1 cellular context compared by ENCODE assay signal in genomic region chr19:42120276-42121010, GRCh38.
TF ChIP-seq lines count a peak whose summit lies in the region.

No MANE protein-coding gene starts in this region.

TF ChIP-seq in SK-N-SH, 30 proteins besides CTCF, POLR2A, EP300 and RAD21 (continued from another document):
- TF ChIP-seq, protein P1, sequence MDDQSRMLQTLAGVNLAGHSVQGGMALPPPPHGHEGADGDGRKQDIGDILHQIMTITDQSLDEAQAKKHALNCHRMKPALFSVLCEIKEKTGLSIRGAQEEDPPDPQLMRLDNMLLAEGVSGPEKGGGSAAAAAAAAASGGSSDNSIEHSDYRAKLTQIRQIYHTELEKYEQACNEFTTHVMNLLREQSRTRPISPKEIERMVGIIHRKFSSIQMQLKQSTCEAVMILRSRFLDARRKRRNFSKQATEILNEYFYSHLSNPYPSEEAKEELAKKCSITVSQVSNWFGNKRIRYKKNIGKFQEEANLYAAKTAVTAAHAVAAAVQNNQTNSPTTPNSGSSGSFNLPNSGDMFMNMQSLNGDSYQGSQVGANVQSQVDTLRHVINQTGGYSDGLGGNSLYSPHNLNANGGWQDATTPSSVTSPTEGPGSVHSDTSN (IDR thresholded peaks at IDR 0.05) = no peak
- no peak for TF ChIP-seq CHD2 (IDR thresholded peaks at IDR 0.05; ENCODE audit: low read length, partially characterized antibody)
- no peak for TF ChIP-seq GABPA (IDR thresholded peaks at IDR 0.05; ENCODE audit: low read depth)
- TF ChIP-seq, protein P2, sequence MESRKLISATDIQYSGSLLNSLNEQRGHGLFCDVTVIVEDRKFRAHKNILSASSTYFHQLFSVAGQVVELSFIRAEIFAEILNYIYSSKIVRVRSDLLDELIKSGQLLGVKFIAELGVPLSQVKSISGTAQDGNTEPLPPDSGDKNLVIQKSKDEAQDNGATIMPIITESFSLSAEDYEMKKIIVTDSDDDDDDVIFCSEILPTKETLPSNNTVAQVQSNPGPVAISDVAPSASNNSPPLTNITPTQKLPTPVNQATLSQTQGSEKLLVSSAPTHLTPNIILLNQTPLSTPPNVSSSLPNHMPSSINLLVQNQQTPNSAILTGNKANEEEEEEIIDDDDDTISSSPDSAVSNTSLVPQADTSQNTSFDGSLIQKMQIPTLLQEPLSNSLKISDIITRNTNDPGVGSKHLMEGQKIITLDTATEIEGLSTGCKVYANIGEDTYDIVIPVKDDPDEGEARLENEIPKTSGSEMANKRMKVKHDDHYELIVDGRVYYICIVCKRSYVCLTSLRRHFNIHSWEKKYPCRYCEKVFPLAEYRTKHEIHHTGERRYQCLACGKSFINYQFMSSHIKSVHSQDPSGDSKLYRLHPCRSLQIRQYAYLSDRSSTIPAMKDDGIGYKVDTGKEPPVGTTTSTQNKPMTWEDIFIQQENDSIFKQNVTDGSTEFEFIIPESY (IDR thresholded peaks at IDR 0.05; ENCODE audit: borderline replicate concordance, low read depth) = no peak
- no peak for TF ChIP-seq RFX5 (IDR thresholded peaks at IDR 0.05; ENCODE audit: low read length)
- no peak for TF ChIP-seq MXI1 (IDR thresholded peaks at IDR 0.05; ENCODE audit: low read depth, low read length)
- no peak for TF ChIP-seq TAF1 (IDR thresholded peaks at IDR 0.05; ENCODE audit: borderline replicate concordance, low read depth, low read length)
- no peak for TF ChIP-seq USF2 (IDR thresholded peaks at IDR 0.05; ENCODE audit: borderline replicate concordance, low read depth, low read length)
- TF ChIP-seq SIN3A (IDR thresholded peaks at IDR 0.05; ENCODE audit: borderline replicate concordance, low read depth, low read length) = no peak
- no peak for TF ChIP-seq EZH2phosphoT487 (IDR thresholded peaks at IDR 0.05; ENCODE audit: borderline replicate concordance, low read depth)
- TF ChIP-seq FOSL2 (IDR thresholded peaks at IDR 0.05; ENCODE audit: borderline replicate concordance, low read depth) = no peak
- no peak for TF ChIP-seq MEF2A (IDR thresholded peaks at IDR 0.05; ENCODE audit: borderline replicate concordance, low read depth)
- TF ChIP-seq, protein P3, sequence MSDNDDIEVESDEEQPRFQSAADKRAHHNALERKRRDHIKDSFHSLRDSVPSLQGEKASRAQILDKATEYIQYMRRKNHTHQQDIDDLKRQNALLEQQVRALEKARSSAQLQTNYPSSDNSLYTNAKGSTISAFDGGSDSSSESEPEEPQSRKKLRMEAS (IDR thresholded peaks at IDR 0.05; ENCODE audit: low read depth) = no peak
- no peak for TF ChIP-seq TEAD4 (IDR thresholded peaks at IDR 0.05; ENCODE audit: borderline replicate concordance, insufficient read depth)
- TF ChIP-seq NFIC (IDR thresholded peaks at IDR 0.05; ENCODE audit: borderline replicate concordance) = no peak
